In the genomic region with DNA sequence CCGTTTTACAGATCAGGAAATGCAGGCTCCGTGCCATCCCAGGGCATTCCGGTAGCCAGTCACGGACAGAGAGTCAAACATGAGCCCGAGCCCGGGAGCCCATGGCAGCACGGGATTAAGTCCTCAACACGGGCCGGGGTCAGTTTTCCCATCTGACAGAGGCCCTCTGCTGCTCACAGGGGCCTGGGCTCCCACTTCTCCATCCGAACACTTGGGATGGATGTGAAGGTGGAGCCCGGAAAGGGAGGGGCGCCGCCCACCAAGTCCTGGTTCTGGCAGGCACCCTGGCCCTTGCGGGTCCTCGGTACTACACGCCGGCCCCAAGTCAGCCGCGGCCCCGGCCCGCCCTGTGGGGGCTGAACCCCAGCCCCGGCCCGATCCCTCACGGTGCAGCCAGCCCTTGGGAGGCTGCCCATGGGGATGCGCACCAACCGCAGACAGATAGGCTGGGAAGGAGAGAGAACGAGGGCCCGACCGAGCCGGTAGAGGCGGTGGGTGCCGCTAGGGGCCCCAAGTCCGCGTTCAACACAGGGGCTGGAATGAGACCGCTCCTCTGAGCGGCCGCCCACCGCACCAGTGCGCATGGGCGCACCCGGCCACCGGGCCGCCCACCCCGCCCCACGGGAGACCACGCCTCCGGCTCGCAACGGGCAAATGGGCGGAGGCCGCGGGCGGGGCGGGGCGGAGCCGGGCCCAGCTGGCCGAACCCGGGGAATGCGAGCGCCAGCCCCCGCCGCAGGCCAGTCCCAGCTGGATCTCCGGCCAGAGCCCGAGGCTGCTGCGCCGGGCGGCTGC, we compare ENCODE assay signal across 1 cellular context.
TF ChIP-seq lines count a peak whose summit lies in the region.

Gene CAPN5, plus strand, starts transcription at position 743 of the 795 bp plus-strand sequence. CDS start 17,916 bp downstream, outside the sequence.

TF ChIP-seq in HepG2, 621 proteins besides CTCF, POLR2A, EP300 and RAD21 (continued from another document and continues in another):
- no peak for TF ChIP-seq NFE2L2 (IDR thresholded peaks at IDR 0.05; ENCODE audit: low read length)
- TF ChIP-seq MTF2 (CRISPR knock-in tag; IDR thresholded peaks at IDR 0.05; ENCODE audit: borderline replicate concordance), result peak; percentile 79; the same call in 1 of the 2 replicates
- TF ChIP-seq ZFP91 (CRISPR knock-in tag; IDR thresholded peaks at IDR 0.05; ENCODE audit: borderline replicate concordance), result peak; percentile 79; the same call in 1 of the 2 replicates
- TF ChIP-seq FOXA3 (CRISPR knock-in tag; IDR thresholded peaks at IDR 0.05), result no peak
- TF ChIP-seq ZSCAN9 (CRISPR knock-in tag; IDR thresholded peaks at IDR 0.05; ENCODE audit: borderline replicate concordance), result no peak
- no peak for TF ChIP-seq ZUFSP (CRISPR knock-in tag; IDR thresholded peaks at IDR 0.05; ENCODE audit: borderline replicate concordance)
- no peak for TF ChIP-seq ZNF572 (CRISPR knock-in tag; IDR thresholded peaks at IDR 0.05)
- TF ChIP-seq, protein P1, sequence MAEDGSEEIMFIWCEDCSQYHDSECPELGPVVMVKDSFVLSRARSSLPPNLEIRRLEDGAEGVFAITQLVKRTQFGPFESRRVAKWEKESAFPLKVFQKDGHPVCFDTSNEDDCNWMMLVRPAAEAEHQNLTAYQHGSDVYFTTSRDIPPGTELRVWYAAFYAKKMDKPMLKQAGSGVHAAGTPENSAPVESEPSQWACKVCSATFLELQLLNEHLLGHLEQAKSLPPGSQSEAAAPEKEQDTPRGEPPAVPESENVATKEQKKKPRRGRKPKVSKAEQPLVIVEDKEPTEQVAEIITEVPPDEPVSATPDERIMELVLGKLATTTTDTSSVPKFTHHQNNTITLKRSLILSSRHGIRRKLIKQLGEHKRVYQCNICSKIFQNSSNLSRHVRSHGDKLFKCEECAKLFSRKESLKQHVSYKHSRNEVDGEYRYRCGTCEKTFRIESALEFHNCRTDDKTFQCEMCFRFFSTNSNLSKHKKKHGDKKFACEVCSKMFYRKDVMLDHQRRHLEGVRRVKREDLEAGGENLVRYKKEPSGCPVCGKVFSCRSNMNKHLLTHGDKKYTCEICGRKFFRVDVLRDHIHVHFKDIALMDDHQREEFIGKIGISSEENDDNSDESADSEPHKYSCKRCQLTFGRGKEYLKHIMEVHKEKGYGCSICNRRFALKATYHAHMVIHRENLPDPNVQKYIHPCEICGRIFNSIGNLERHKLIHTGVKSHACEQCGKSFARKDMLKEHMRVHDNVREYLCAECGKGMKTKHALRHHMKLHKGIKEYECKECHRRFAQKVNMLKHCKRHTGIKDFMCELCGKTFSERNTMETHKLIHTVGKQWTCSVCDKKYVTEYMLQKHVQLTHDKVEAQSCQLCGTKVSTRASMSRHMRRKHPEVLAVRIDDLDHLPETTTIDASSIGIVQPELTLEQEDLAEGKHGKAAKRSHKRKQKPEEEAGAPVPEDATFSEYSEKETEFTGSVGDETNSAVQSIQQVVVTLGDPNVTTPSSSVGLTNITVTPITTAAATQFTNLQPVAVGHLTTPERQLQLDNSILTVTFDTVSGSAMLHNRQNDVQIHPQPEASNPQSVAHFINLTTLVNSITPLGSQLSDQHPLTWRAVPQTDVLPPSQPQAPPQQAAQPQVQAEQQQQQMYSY (CRISPR knock-in tag; IDR thresholded peaks at IDR 0.05), result no peak
- TF ChIP-seq, protein P2, sequence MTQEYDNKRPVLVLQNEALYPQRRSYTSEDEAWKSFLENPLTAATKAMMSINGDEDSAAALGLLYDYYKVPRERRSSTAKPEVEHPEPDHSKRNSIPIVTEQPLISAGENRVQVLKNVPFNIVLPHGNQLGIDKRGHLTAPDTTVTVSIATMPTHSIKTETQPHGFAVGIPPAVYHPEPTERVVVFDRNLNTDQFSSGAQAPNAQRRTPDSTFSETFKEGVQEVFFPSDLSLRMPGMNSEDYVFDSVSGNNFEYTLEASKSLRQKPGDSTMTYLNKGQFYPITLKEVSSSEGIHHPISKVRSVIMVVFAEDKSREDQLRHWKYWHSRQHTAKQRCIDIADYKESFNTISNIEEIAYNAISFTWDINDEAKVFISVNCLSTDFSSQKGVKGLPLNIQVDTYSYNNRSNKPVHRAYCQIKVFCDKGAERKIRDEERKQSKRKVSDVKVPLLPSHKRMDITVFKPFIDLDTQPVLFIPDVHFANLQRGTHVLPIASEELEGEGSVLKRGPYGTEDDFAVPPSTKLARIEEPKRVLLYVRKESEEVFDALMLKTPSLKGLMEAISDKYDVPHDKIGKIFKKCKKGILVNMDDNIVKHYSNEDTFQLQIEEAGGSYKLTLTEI (CRISPR knock-in tag; conservative IDR thresholded peaks at IDR 0.05), result no peak
- TF ChIP-seq POLR2AphosphoS2 (IDR thresholded peaks at IDR 0.05; ENCODE audit: low read depth, low read length), result no peak
- no peak for TF ChIP-seq RFX1 (IDR thresholded peaks at IDR 0.05)
- no peak for TF ChIP-seq RCOR2 (CRISPR knock-in tag; IDR thresholded peaks at IDR 0.05)
- TF ChIP-seq ZNF782 (CRISPR knock-in tag; IDR thresholded peaks at IDR 0.05; ENCODE audit: borderline replicate concordance), result no peak
- peak; percentile 47; the same call in 1 of the 2 replicates for TF ChIP-seq ZNF205 (CRISPR knock-in tag; IDR thresholded peaks at IDR 0.05)
- no peak for TF ChIP-seq SRY (CRISPR knock-in tag; IDR thresholded peaks at IDR 0.05)
- no peak for TF ChIP-seq ZNF7 (CRISPR knock-in tag; IDR thresholded peaks at IDR 0.05)
- TF ChIP-seq ZNF605 (CRISPR knock-in tag; IDR thresholded peaks at IDR 0.05), result no peak
- TF ChIP-seq ZNF160 (CRISPR knock-in tag; IDR thresholded peaks at IDR 0.05), result no peak
- TF ChIP-seq ZBTB46 (CRISPR knock-in tag; IDR thresholded peaks at IDR 0.05; ENCODE audit: borderline replicate concordance), result no peak
- no peak for TF ChIP-seq THAP7 (CRISPR knock-in tag; IDR thresholded peaks at IDR 0.05)
- TF ChIP-seq, protein P3, sequence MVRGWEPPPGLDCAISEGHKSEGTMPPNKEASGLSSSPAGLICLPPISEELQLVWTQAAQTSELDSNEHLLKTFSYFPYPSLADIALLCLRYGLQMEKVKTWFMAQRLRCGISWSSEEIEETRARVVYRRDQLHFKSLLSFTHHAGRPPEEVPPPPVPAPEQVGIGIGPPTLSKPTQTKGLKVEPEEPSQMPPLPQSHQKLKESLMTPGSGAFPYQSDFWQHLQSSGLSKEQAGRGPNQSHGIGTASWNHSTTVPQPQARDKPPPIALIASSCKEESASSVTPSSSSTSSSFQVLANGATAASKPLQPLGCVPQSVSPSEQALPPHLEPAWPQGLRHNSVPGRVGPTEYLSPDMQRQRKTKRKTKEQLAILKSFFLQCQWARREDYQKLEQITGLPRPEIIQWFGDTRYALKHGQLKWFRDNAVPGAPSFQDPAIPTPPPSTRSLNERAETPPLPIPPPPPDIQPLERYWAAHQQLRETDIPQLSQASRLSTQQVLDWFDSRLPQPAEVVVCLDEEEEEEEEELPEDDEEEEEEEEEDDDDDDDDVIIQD (CRISPR knock-in tag; IDR thresholded peaks at IDR 0.05; ENCODE audit: low read depth), result no peak
- TF ChIP-seq FIP1L1 (IDR thresholded peaks at IDR 0.05; ENCODE audit: borderline replicate concordance, insufficient read depth, low read depth, low read length), result no peak
- TF ChIP-seq PHF21A (CRISPR knock-in tag; IDR thresholded peaks at IDR 0.05), result peak; percentile 56
- TF ChIP-seq TBL1XR1 (IDR thresholded peaks at IDR 0.05; ENCODE audit: borderline replicate concordance, low read length, partially characterized antibody), result no peak
- no peak for TF ChIP-seq ZNF33A (CRISPR knock-in tag; IDR thresholded peaks at IDR 0.05; ENCODE audit: borderline replicate concordance)
- peak; percentile 44; the same call in 1 of the 2 replicates for TF ChIP-seq ZNF350 (CRISPR knock-in tag; IDR thresholded peaks at IDR 0.05; ENCODE audit: borderline replicate concordance, low read depth)
- TF ChIP-seq, protein P4, sequence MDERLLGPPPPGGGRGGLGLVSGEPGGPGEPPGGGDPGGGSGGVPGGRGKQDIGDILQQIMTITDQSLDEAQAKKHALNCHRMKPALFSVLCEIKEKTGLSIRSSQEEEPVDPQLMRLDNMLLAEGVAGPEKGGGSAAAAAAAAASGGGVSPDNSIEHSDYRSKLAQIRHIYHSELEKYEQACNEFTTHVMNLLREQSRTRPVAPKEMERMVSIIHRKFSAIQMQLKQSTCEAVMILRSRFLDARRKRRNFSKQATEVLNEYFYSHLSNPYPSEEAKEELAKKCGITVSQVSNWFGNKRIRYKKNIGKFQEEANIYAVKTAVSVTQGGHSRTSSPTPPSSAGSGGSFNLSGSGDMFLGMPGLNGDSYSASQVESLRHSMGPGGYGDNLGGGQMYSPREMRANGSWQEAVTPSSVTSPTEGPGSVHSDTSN (CRISPR knock-in tag; IDR thresholded peaks at IDR 0.05), result no peak
- no peak for TF ChIP-seq MYNN (CRISPR knock-in tag; IDR thresholded peaks at IDR 0.05; ENCODE audit: low read depth)
- no peak for TF ChIP-seq KAT7 (CRISPR knock-in tag; IDR thresholded peaks at IDR 0.05; ENCODE audit: borderline replicate concordance)
- peak; percentile 35 for TF ChIP-seq ASH2L (IDR thresholded peaks at IDR 0.05; ENCODE audit: insufficient read length, low read depth, low read length)
- no peak for TF ChIP-seq ESRRA (CRISPR knock-in tag; IDR thresholded peaks at IDR 0.05; ENCODE audit: low read depth)
- no peak for TF ChIP-seq ZHX2 (IDR thresholded peaks at IDR 0.05; ENCODE audit: low read depth)
- no peak for TF ChIP-seq ZHX2 (CRISPR knock-in tag; IDR thresholded peaks at IDR 0.05; ENCODE audit: borderline replicate concordance)
- no peak for TF ChIP-seq TOE1 (CRISPR knock-in tag; IDR thresholded peaks at IDR 0.05)
- TF ChIP-seq PHF5A (CRISPR knock-in tag; IDR thresholded peaks at IDR 0.05; ENCODE audit: low read depth, unreplicated experiment), result no peak
